Comparison of ENCODE assay signal across 1 cellular context in the genomic region with DNA sequence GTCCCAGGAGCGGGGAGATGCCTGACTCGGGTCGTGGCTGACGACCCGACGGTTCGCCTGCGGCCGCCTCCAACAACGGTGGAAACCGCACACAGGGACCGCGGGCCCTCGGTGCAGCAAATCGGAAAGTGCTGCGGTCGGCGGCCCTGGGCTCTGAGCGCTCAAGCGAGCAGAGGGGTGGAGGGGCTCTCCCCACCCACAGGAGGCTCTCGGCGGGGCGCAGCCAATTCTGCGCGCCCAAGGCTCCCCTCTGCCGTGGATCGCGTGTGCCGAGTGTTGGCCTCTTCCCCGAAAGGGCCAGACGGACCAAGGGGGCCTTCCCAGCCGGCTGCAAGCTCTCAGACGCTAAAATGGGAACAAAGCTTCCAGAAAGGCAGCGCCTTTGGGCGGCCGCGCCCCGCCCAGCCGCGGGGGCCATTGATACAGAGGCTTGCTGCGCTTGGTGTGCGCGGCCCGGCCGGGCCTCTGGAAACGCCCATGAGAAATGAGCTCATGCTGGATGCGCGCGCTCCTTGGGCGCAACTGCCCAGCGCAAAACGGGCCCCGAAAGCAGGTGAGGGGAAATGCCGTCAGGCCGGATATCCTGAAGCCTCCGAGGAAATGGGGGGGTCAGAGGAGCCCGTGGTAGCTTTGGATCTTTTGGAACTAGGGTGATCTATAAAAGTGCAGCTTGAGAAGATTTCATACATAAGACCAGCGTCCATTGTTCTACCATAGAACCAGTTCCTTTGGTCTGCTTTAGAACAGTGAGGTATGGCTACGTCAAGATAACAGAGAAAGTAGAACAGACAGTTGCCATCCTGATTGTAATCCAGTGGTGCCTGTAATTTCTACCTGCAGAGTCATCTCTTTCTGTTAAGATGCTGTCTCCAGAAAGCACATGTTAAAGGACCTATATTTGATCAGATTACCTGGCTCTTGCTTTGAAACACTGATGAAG.
TF ChIP-seq lines count a peak whose summit lies in the region.

No MANE protein-coding gene starts in this region.

TF ChIP-seq in Ishikawa, 13 proteins besides CTCF, POLR2A, EP300 and RAD21 (continued from another document):
- TF ChIP-seq EGR1 (IDR thresholded peaks at IDR 0.05): peak; percentile 23; the same call in 1 of the 2 replicates
- TF ChIP-seq YY1 (IDR thresholded peaks at IDR 0.05; ENCODE audit: low read depth): peak; percentile 77
- TF ChIP-seq, protein P1, sequence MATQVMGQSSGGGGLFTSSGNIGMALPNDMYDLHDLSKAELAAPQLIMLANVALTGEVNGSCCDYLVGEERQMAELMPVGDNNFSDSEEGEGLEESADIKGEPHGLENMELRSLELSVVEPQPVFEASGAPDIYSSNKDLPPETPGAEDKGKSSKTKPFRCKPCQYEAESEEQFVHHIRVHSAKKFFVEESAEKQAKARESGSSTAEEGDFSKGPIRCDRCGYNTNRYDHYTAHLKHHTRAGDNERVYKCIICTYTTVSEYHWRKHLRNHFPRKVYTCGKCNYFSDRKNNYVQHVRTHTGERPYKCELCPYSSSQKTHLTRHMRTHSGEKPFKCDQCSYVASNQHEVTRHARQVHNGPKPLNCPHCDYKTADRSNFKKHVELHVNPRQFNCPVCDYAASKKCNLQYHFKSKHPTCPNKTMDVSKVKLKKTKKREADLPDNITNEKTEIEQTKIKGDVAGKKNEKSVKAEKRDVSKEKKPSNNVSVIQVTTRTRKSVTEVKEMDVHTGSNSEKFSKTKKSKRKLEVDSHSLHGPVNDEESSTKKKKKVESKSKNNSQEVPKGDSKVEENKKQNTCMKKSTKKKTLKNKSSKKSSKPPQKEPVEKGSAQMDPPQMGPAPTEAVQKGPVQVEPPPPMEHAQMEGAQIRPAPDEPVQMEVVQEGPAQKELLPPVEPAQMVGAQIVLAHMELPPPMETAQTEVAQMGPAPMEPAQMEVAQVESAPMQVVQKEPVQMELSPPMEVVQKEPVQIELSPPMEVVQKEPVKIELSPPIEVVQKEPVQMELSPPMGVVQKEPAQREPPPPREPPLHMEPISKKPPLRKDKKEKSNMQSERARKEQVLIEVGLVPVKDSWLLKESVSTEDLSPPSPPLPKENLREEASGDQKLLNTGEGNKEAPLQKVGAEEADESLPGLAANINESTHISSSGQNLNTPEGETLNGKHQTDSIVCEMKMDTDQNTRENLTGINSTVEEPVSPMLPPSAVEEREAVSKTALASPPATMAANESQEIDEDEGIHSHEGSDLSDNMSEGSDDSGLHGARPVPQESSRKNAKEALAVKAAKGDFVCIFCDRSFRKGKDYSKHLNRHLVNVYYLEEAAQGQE (IDR thresholded peaks at IDR 0.05; ENCODE audit: low read depth): 0 out of 2 replicates have a peak, but pooled peaks have one; percentile 32
- TF ChIP-seq, protein P2, sequence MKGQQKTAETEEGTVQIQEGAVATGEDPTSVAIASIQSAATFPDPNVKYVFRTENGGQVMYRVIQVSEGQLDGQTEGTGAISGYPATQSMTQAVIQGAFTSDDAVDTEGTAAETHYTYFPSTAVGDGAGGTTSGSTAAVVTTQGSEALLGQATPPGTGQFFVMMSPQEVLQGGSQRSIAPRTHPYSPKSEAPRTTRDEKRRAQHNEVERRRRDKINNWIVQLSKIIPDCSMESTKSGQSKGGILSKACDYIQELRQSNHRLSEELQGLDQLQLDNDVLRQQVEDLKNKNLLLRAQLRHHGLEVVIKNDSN (IDR thresholded peaks at IDR 0.05): no peak
- TF ChIP-seq CEBPB (IDR thresholded peaks at IDR 0.05): no peak
